8 cellular contexts compared by ENCODE assay signal in the genomic region with DNA sequence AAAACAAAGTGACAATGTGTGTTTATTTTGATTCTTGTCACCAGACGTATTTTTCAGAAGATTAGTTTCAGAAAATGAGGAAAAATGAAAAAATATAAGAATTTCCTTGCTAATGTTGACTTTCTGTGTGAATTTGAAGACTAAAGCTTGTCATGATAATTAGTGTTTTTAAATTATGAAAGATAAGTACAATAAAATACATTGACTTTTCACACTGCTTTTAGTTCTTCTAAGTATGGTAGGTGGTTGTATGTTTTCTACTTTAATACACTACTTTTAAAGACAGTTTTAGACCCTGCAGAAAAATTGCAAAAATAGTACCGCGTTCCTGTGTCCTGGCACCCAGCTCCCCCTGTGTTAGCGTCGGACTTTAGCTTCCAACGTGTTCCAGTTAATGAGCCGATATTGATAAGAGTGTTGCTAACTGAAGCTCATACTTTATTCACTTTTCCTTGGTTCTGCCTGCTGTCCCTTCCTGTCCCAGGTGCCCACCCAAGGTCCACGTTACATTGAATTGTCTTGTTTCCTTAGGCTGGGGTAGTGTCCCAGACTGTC. TPM values are rescaled to one million over a fixed set of nuclear protein-coding genes. Genes with fewer than 3 reads are reported as not detected.
A peak's percentile ranks its signal among the peaks of the same experiment; 100 is the strongest.
DNase-seq lines count a peak whose midpoint lies in the region; ATAC-seq, FAIRE-seq and TF ChIP-seq lines count a peak whose summit lies in the region.

No MANE protein-coding gene starts in this region.

- POLR2A ChIA-PET in H1 (lab: Charles Lee; ENCODE audit: partially characterized antibody), result interaction anchor here (1.2 to 2.2 kb wide), 5 partner anchors 28 to 258 kb away, joined by 3 to 8 read pairs (median 6); partner anchors contain the start of gene ADNP2

- peak; percentile 17 for TF ChIP-seq CTCF in DND-41 (IDR thresholded peaks at IDR 0.05; ENCODE audit: borderline replicate concordance, extremely low read depth, low read length, poor library complexity, severe bottlenecking)
- TF ChIP-seq CTCF in H1 (IDR thresholded peaks at IDR 0.05; ENCODE audit: control extremely low read depth in 1 of 3, insufficient read depth in 1 of 3, low read depth in 1 of 3, low read length in 3 of 3), result no peak

- H3K79me2 ChIP-seq in DND-41 (ENCODE audit: insufficient read depth, low read length) (peaks cover 42% of the 10 kb centered on the region), H1 (ENCODE audit: control insufficient read depth in 1 of 2, insufficient read depth in 2 of 2, low read length in 2 of 2) (peaks cover 0 to 22% of the 10 kb centered on the region in 2 experiments; a peak in 3 of 4 replicates)

- 55% methylated on average over 8 of the region's 8 CpGs; no CpG with 5 or more reads in 1 of the 2 experiments for WGBS in H1 (ENCODE audit: extremely low coverage in 1 of 2, insufficient coverage in 1 of 2, insufficient read length in 1 of 2, insufficient replicate concordance in 2 of 2, low coverage in 1 of 2, low lambda C conversion rate in 2 of 2, missing lambda C conversion rate in 1 of 2), 2 experiments
- no CpG with 5 or more reads among the region's 8 CpGs for WGBS in neuronal stem cell (ENCODE audit: extremely low coverage in 2 of 2, insufficient read length in 2 of 2, insufficient replicate concordance in 1 of 2), 2 donors

- DNase-seq in DND-41 (no peak), NCI-H69 (lab: John Stamatoyannopoulos, UW) (peak; percentile 57), H1 (ENCODE audit: low read depth in 1 of 2, low spot score in 2 of 2) (no peak), neuronal stem cell (ENCODE audit: low spot score) (no peak), SIG-M5 (lab: John Stamatoyannopoulos, UW) (no peak), NCI-H2227 (lab: John Stamatoyannopoulos, UW; ENCODE audit: unreplicated experiment) (no peak), nucleus accumbens (lab: John Stamatoyannopoulos, UW) (no peak)

- peaks cover 30% of the 10 kb centered on the region for H3K4me1 ChIP-seq in DND-41 (ENCODE audit: insufficient read depth, low read length)
- H3K4me1 ChIP-seq in H1 (replicated peaks in 1 of 4; ENCODE audit: control insufficient read depth in 3 of 4, insufficient read depth in 4 of 4, low read length in 3 of 4), result peaks cover 0 to 10% (median 5%) of the 10 kb centered on the region in 4 experiments; a peak in 5 of 7 replicates
- H3K4me1 ChIP-seq in neuronal stem cell (ENCODE audit: control insufficient read depth in 2 of 2, insufficient read depth in 1 of 2, low read depth in 1 of 2, low read length in 2 of 2), result peaks cover 7 to 9% of the 10 kb centered on the region in 2 donors

- no peak for TF ChIP-seq POLR2A in H1 (IDR thresholded peaks at IDR 0.05; ENCODE audit: control extremely low read depth in 1 of 2, low read depth in 2 of 2, low read length in 2 of 2)

- no peak for FAIRE-seq in H1 (lab: Jason Lieb, UNC)

- H3K14ac ChIP-seq in H1 (ENCODE audit: insufficient read length) (no peak overlapping the region), neuronal stem cell (ENCODE audit: low read length) (no peak overlapping the region)

- H2BK15ac ChIP-seq in H1 (ENCODE audit: low read length), result no peak overlapping the region
- H2BK15ac ChIP-seq in neuronal stem cell (ENCODE audit: low read length), result no peak overlapping the region

- TF ChIP-seq RAD21 in H1 (IDR thresholded peaks at IDR 0.05 in 1 of 2, conservative IDR thresholded peaks at IDR 0.05 in 1 of 2; ENCODE audit: low read depth in 2 of 2, low read length in 2 of 2), result no peak

- no peak overlapping the region for H3K56ac ChIP-seq in H1 (replicated peaks; ENCODE audit: insufficient read length, low read depth, low read length)

- H4K91ac ChIP-seq in H1 (replicated peaks; ENCODE audit: insufficient read length, low read length) (no peak overlapping the region), neuronal stem cell (ENCODE audit: low read depth, low read length, poor library complexity) (no peak overlapping the region)

- no peak overlapping the region for H2BK20ac ChIP-seq in H1 (ENCODE audit: low read length)

- H3K27me3 ChIP-seq in DND-41 (ENCODE audit: insufficient read depth, low read length, poor library complexity) (no peaks in the 10 kb centered on the region), H1 (replicated peaks in 1 of 4; ENCODE audit: control insufficient read depth in 3 of 4, extremely low read depth in 1 of 4, insufficient read depth in 3 of 4, low read length in 3 of 4) (no peaks in the 10 kb centered on the region), neuronal stem cell (ENCODE audit: control insufficient read depth in 3 of 3, insufficient read depth in 3 of 3, low read depth in 1 of 3, low read length in 3 of 3) (no peaks in the 10 kb centered on the region)

- H3K27ac ChIP-seq in DND-41 (ENCODE audit: low read length) (peak overlapping the region; percentile 93), H1 (ENCODE audit: low read depth, low read length) (no peak overlapping the region; the same call in 1 of the 2 replicates), neuronal stem cell (replicated peaks; ENCODE audit: low read length) (peak overlapping the region; percentile 90)

- H2BK120ac ChIP-seq in H1 (replicated peaks; ENCODE audit: low read depth, low read length) (no peak overlapping the region), neuronal stem cell (ENCODE audit: low read depth, low read length) (no peak overlapping the region)

- ATAC-seq in DND-41 (ENCODE audit: insufficient read depth, low read depth) (no peak), GM18909 (IDR thresholded peaks at IDR 0.05; ENCODE audit: poor library complexity, unreplicated experiment) (no peak)

- H3K4ac ChIP-seq in H1 (replicated peaks; ENCODE audit: insufficient read length, low read depth, low read length), result no peak overlapping the region
- no peak overlapping the region for H3K4ac ChIP-seq in neuronal stem cell (ENCODE audit: low read length)

- H3K9me3 ChIP-seq in DND-41 (ENCODE audit: insufficient read depth, low read length, severe bottlenecking), result no peaks in the 10 kb centered on the region
- H3K9me3 ChIP-seq in H1 (ENCODE audit: insufficient read depth in 2 of 2, low read depth in 1 of 2, low read length in 1 of 2), result no peaks in the 10 kb centered on the region
- H3K9me3 ChIP-seq in neuronal stem cell (replicated peaks in 1 of 2; ENCODE audit: control insufficient read depth in 2 of 2, insufficient read depth in 1 of 2, low read depth in 1 of 2, low read length in 2 of 2), result no peaks in the 10 kb centered on the region

- peak overlapping the region; percentile 95 for H3K9ac ChIP-seq in DND-41 (ENCODE audit: low read depth, low read length)
- H3K9ac ChIP-seq in H1 (replicated peaks in 1 of 4; ENCODE audit: extremely low read depth in 1 of 4, low read depth in 3 of 4, low read length in 3 of 4), result peak overlapping the region in 3 of 4 experiments; percentile 38 to 64 (median 54); a peak in 4 of 7 replicates
- H3K9ac ChIP-seq in neuronal stem cell (ENCODE audit: low read depth, low read length, poor library complexity), result peak overlapping the region; percentile 82

- CTCF ChIA-PET in H1 (lab: Charles Lee; ENCODE audit: partially characterized antibody), result interaction anchor here (0.7 to 2.1 kb wide), 11 partner anchors 12 to 166 kb away, joined by 3 to 9 read pairs (median 3); no protein-coding TSS in a partner anchor

- H3K36me3 ChIP-seq in DND-41 (ENCODE audit: insufficient read depth, low read length), result peaks cover 28% of the 10 kb centered on the region
- peaks cover 0 to 6% (median 2%) of the 10 kb centered on the region in 4 experiments; a peak in 3 of 8 replicates for H3K36me3 ChIP-seq in H1 (ENCODE audit: control insufficient read depth in 2 of 4, insufficient read depth in 4 of 4, low read length in 3 of 4)
- H3K36me3 ChIP-seq in neuronal stem cell (replicated peaks in 1 of 2; ENCODE audit: control insufficient read depth in 2 of 2, insufficient read depth in 2 of 2, low read length in 2 of 2), result peaks cover 8 to 32% of the 10 kb centered on the region in 2 donors

- H2AK5ac ChIP-seq in H1 (ENCODE audit: low read depth, low read length), result no peak overlapping the region
- H2AK5ac ChIP-seq in neuronal stem cell (ENCODE audit: low read depth, low read length), result no peak overlapping the region

- no peak for TF ChIP-seq EP300 in H1 (IDR thresholded peaks at IDR 0.05; ENCODE audit: borderline replicate concordance in 1 of 2, low read depth in 2 of 2, low read length in 2 of 2)

- H3K79me1 ChIP-seq in H1 (ENCODE audit: low read depth, low read length) (peaks cover 4% of the 10 kb centered on the region), neuronal stem cell (ENCODE audit: low read depth, low read length) (peaks cover 5% of the 10 kb centered on the region)

- H2AFZ ChIP-seq in DND-41 (ENCODE audit: low read depth, low read length), result peak overlapping the region; percentile 97
- 0 out of 2 replicates have a peak overlapping the region, but pooled peaks have one; percentile 22 for H2AFZ ChIP-seq in H1 (ENCODE audit: low read length)
- H2AFZ ChIP-seq in neuronal stem cell (ENCODE audit: low read length), result peak overlapping the region; percentile 96

- peak overlapping the region; percentile 98 for H3K4me2 ChIP-seq in DND-41 (ENCODE audit: insufficient read depth, low read length)
- peak overlapping the region; percentile 70 to 81 for H3K4me2 ChIP-seq in H1 (ENCODE audit: insufficient read depth in 1 of 2, low read depth in 2 of 2, low read length in 2 of 2)
- peak overlapping the region; percentile 85 for H3K4me2 ChIP-seq in neuronal stem cell (ENCODE audit: insufficient read depth, low read length, poor library complexity, severe bottlenecking)

- H3K18ac ChIP-seq in H1 (ENCODE audit: extremely low read depth, low read length) (no peak overlapping the region), neuronal stem cell (ENCODE audit: low read length) (no peak overlapping the region)

- H2BK5ac ChIP-seq in H1 (ENCODE audit: low read depth, low read length), result no peak overlapping the region
- H2BK5ac ChIP-seq in neuronal stem cell (ENCODE audit: low read length), result no peak overlapping the region

- H2BK12ac ChIP-seq in H1 (ENCODE audit: low read depth, low read length) (no peak overlapping the region), neuronal stem cell (ENCODE audit: low read length) (no peak overlapping the region)

- H3K23me2 ChIP-seq in H1 (ENCODE audit: low read depth, low read length), result peaks cover 9% of the 10 kb centered on the region; the same call in 1 of the 2 replicates

- H4K8ac ChIP-seq in H1 (ENCODE audit: extremely low read depth, insufficient read depth, low read length) (no peak overlapping the region), neuronal stem cell (ENCODE audit: low read depth, low read length) (no peak overlapping the region)

- H3K4me3 ChIP-seq in DND-41 (ENCODE audit: low read depth in 1 of 2, low read length in 2 of 2) (peak overlapping the region; percentile 95 to 99), H1 (ENCODE audit: extremely low read depth in 1 of 4, insufficient read depth in 2 of 4, low read depth in 3 of 4, low read length in 4 of 4) (peak overlapping the region; percentile 65 to 73 (median 66)), neuronal stem cell (ENCODE audit: low read length in 2 of 2) (peak overlapping the region; percentile 86 to 97)

- H4K20me1 ChIP-seq in DND-41 (ENCODE audit: insufficient read depth, low read length), result peaks cover 14% of the 10 kb centered on the region; the same call in 1 of the 2 replicates
- H4K20me1 ChIP-seq in H1 (replicated peaks in 1 of 2; ENCODE audit: control insufficient read depth in 1 of 2, insufficient read depth in 2 of 2, low read length in 2 of 2), result peaks cover 0 to 12% of the 10 kb centered on the region in 2 experiments

- no peak overlapping the region for H3K23ac ChIP-seq in H1 (ENCODE audit: insufficient read length)
- H3K23ac ChIP-seq in neuronal stem cell (ENCODE audit: low read depth, low read length, poor library complexity), result no peak overlapping the region

- no peak overlapping the region for H4K5ac ChIP-seq in H1 (ENCODE audit: insufficient read length, low read depth, low read length)

RNA-seq across cellular contexts. Expression of gene RBFA, which starts 0.7 kb away (rescaled TPM):
- total RNA-seq in H1 (2021; fragmentation: NEBNext Ultra II Directional; extraction: Animal tissue kit (Norgen Biotek cat#: 25700)), result 27.6 and 29.5 TPM in 2 replicates
- 18.5 and 19.2 TPM in 2 replicates for polyA plus RNA-seq in H1 (2011; rRNA removed)
- 24.9 TPM for polyA plus RNA-seq in H1 (2011; cell fraction: cytosol; rRNA removed)
- 27.0 TPM for polyA plus RNA-seq in H1 (2011; cell fraction: nucleus; rRNA removed)
- 27.3 to 30.1 TPM (median 28.5 TPM) in 4 replicates for polyA plus RNA-seq in H1 (2012, experiment 1 of 2)
- 20.0 TPM for polyA plus RNA-seq in H1 (2012, experiment 2 of 2)
- 21.2 TPM for polyA plus RNA-seq in H1 (2013, experiment 1 of 2)
- polyA plus RNA-seq in H1 (2013, experiment 2 of 2), result 20.0 TPM
- polyA minus RNA-seq in H1 (2011; rRNA and poly(A)+ RNA removed), result 19.3 and 19.9 TPM in 2 replicates
- 7.3 TPM for polyA minus RNA-seq in H1 (2011; cell fraction: cytosol; rRNA and poly(A)+ RNA removed)
- 37.4 TPM for polyA minus RNA-seq in H1 (2011; cell fraction: nucleus; rRNA and poly(A)+ RNA removed)
- 19.9 TPM for polyA plus RNA-seq in neuronal stem cell (2013, experiment 1 of 2)
- 19.0 TPM for polyA plus RNA-seq in neuronal stem cell (2013, experiment 2 of 2)

RNA-seq across cellular contexts. Expression of gene TXNL4A, which starts 46.6 kb away (rescaled TPM):
- 160 and 169 TPM in 2 replicates for total RNA-seq in H1 (2021; fragmentation: NEBNext Ultra II Directional; extraction: Animal tissue kit (Norgen Biotek cat#: 25700))
- 181 and 197 TPM in 2 replicates for polyA plus RNA-seq in H1 (2011; rRNA removed)
- 144 TPM for polyA plus RNA-seq in H1 (2011; cell fraction: cytosol; rRNA removed)
- polyA plus RNA-seq in H1 (2011; cell fraction: nucleus; rRNA removed), result 89.2 TPM
- 150 to 155 TPM (median 153 TPM) in 4 replicates for polyA plus RNA-seq in H1 (2012, experiment 1 of 2)
- polyA plus RNA-seq in H1 (2012, experiment 2 of 2), result 187 TPM
- 133 TPM for polyA plus RNA-seq in H1 (2013, experiment 1 of 2)
- 141 TPM for polyA plus RNA-seq in H1 (2013, experiment 2 of 2)
- polyA minus RNA-seq in H1 (2011; rRNA and poly(A)+ RNA removed), result 35.3 and 42.5 TPM in 2 replicates
- 59.7 TPM for polyA minus RNA-seq in H1 (2011; cell fraction: cytosol; rRNA and poly(A)+ RNA removed)
- polyA minus RNA-seq in H1 (2011; cell fraction: nucleus; rRNA and poly(A)+ RNA removed), result 33.6 TPM
- polyA plus RNA-seq in neuronal stem cell (2013, experiment 1 of 2), result 113 TPM
- polyA plus RNA-seq in neuronal stem cell (2013, experiment 2 of 2), result 115 TPM

Comparison
In these comparisons a context has a peak if more than half of its experiments do, and no peak if none do; other contexts are left out.
1. H2AFZ ChIP-seq: peak in every context shown above with its lines; median percentile 97 in DND-41; 96 in neuronal stem cell; 22 in H1.